ENCODE assay signal across 8 cellular contexts in genomic region chr1:19918057-19918456, GRCh38. TPM values are rescaled to one million over a fixed set of nuclear protein-coding genes. Genes with fewer than 3 reads are reported as not detected.
DNase-seq lines count a peak whose midpoint lies in the region; ATAC-seq, FAIRE-seq and TF ChIP-seq lines count a peak whose summit lies in the region.

No MANE protein-coding gene starts in this region.

- no peaks in the 10 kb centered on the region for H3K79me2 ChIP-seq in DOHH2 (ENCODE audit: control insufficient read depth, low read length)

- intact Hi-C loops in pancreas (cut with DNase I), result no loop called here

- peaks cover 9% of the 10 kb centered on the region; the same call in 1 of the 2 replicates for H3K36me3 ChIP-seq in DOHH2 (ENCODE audit: control insufficient read depth, low read length)
- peaks cover 12% of the 10 kb centered on the region for H3K36me3 ChIP-seq in SJSA1
- H3K36me3 ChIP-seq in pancreas, result no peaks in the 10 kb centered on the region
- H3K36me3 ChIP-seq in tibial nerve, result peaks cover 0 to 26% (median 0%) of the 10 kb centered on the region in 3 donors

- no peak overlapping the region for H3K4me2 ChIP-seq in DOHH2 (ENCODE audit: low read length)

- WGBS in pancreas, 2 donors, result 4 to 17% methylated on average over 5 to 6 of the region's 6 CpGs
- 16 to 20% methylated on average over 6 of the region's 6 CpGs for WGBS in tibial nerve, 2 donors

- DNase-seq in M059J (ENCODE audit: low read depth), result peak; percentile 76
- DNase-seq in SJSA1 (ENCODE audit: low read depth in 1 of 2, low spot score in 2 of 2), result peak; percentile 63 to 75
- DNase-seq in activated gamma-delta T cell treated with anti-CD3 and anti-CD28 coated beads, Interleukin-2, amount 50 U/mL, for 16 hours (ENCODE audit: low read depth), result peak; percentile 68
- peak; percentile 81 for DNase-seq in germinal center (ENCODE audit: low spot score)
- DNase-seq in pancreas, result peak; percentile 58 to 88 (median 76)
- DNase-seq in tibial nerve (ENCODE audit: low spot score in 2 of 2), result peak; percentile 71 to 90

- H3K4me3 ChIP-seq in DOHH2 (ENCODE audit: low read length) (no peak overlapping the region), SJSA1 (no peak overlapping the region), pancreas (no peak overlapping the region), tibial nerve (no peak overlapping the region)

- H3K27me3 ChIP-seq in DOHH2 (ENCODE audit: control insufficient read depth, low read length) (no peaks in the 10 kb centered on the region), SJSA1 (replicated peaks) (no peaks in the 10 kb centered on the region), pancreas (no peaks in the 10 kb centered on the region), tibial nerve (no peaks in the 10 kb centered on the region)

- H4K20me1 ChIP-seq in DOHH2 (ENCODE audit: control insufficient read depth, insufficient read depth, low read depth, low read length), result no peaks in the 10 kb centered on the region

- no peaks in the 10 kb centered on the region for H3K4me1 ChIP-seq in DOHH2 (ENCODE audit: control insufficient read depth, low read length)
- no peaks in the 10 kb centered on the region for H3K4me1 ChIP-seq in SJSA1 (replicated peaks)
- H3K4me1 ChIP-seq in pancreas, result no peaks in the 10 kb centered on the region
- H3K4me1 ChIP-seq in tibial nerve, result peaks cover 0 to 4% (median 0%) of the 10 kb centered on the region in 4 donors

- no peaks in the 10 kb centered on the region for H3K9me2 ChIP-seq in DOHH2 (replicated peaks; ENCODE audit: control insufficient read depth, low read length)

- H3K9me3 ChIP-seq in DOHH2 (ENCODE audit: control insufficient read depth, insufficient read depth, low read length) (no peaks in the 10 kb centered on the region), SJSA1 (replicated peaks) (no peaks in the 10 kb centered on the region), pancreas (no peaks in the 10 kb centered on the region), tibial nerve (no peaks in the 10 kb centered on the region)

- TF ChIP-seq CTCF in DOHH2 (IDR thresholded peaks at IDR 0.05; ENCODE audit: low read depth, low read length, poor library complexity, severe bottlenecking), result peak; percentile 88
- TF ChIP-seq CTCF in pancreas (IDR thresholded peaks at IDR 0.05), result peak; percentile 66 to 83 (median 78)
- peak; percentile 81 to 90 (median 83) for TF ChIP-seq CTCF in tibial nerve (IDR thresholded peaks at IDR 0.05)

- no peak overlapping the region for H3K27ac ChIP-seq in DOHH2 (ENCODE audit: low read depth, low read length)
- no peak overlapping the region for H3K27ac ChIP-seq in SJSA1
- no peak overlapping the region for H3K27ac ChIP-seq in pancreas
- H3K27ac ChIP-seq in tibial nerve, result no peak overlapping the region

- FAIRE-seq in pancreas (lab: Jason Lieb, UNC), result peak; percentile 20

- H3F3A ChIP-seq in DOHH2 (ENCODE audit: control insufficient read depth, insufficient read depth), result no peaks in the 10 kb centered on the region

- TF ChIP-seq POLR2A in tibial nerve (IDR thresholded peaks at IDR 0.05), result no peak

- peak; percentile 77 to 89 (median 83) for ATAC-seq in pancreas
- no peak for ATAC-seq in HG03139 (IDR thresholded peaks at IDR 0.05; ENCODE audit: unreplicated experiment)

- TF ChIP-seq EP300 in tibial nerve (IDR thresholded peaks at IDR 0.05), result no peak

RNA-seq across cellular contexts. Expression of gene PLA2G2E, which starts 5.4 kb away (rescaled TPM):
- not detected in 2 replicates for total RNA-seq in M059J (2014; rRNA removed; shearing (Covaris generic))
- not detected in 2 replicates for total RNA-seq in SJSA1 (2014; rRNA removed; shearing (Covaris generic))
- total RNA-seq in pancreas, result not detected
- polyA plus RNA-seq in pancreas, result not detected
- total RNA-seq in tibial nerve, result not detected

RNA-seq across cellular contexts. Expression of gene OTUD3, which starts 35.9 kb away (rescaled TPM):
- total RNA-seq in M059J (2014; rRNA removed; shearing (Covaris generic)), result 1.6 and 3.5 TPM in 2 replicates
- 6.8 and 10.1 TPM in 2 replicates for total RNA-seq in SJSA1 (2014; rRNA removed; shearing (Covaris generic))
- total RNA-seq in pancreas (1 to 10 TPM; 3.0 to 4.1 (median 3.4) TPM), tibial nerve (1 to 10 TPM; 4.6 to 6.1 (median 5.4) TPM)
- polyA plus RNA-seq in pancreas, result 1 to 10 TPM; 2.0 to 2.9 TPM
